ENCODE assay signal across 8 cellular contexts in genomic region chr19:58386166-58386575, GRCh38. TPM values are rescaled to one million over a fixed set of nuclear protein-coding genes. Genes with fewer than 3 reads are reported as not detected.
DNase-seq lines count a peak whose midpoint lies in the region; ATAC-seq, FAIRE-seq and TF ChIP-seq lines count a peak whose summit lies in the region.

No MANE protein-coding gene starts in this region.

- H3K27me3 Mint-ChIP-seq in glutamatergic neuron (ENCODE audit: unreplicated experiment), result peaks cover 4% of the 10 kb centered on the region

- peak overlapping the region; percentile 75 to 92 for H3K4me3 ChIP-seq in DND-41 (ENCODE audit: low read depth in 1 of 2, low read length in 2 of 2)
- H3K4me3 ChIP-seq in HFF-Myc (replicated peaks; ENCODE audit: low read depth, low read length), result peak overlapping the region; percentile 92

- no peak for FAIRE-seq in RCC 7860 (lab: Jason Lieb, UNC)

- H3K79me2 ChIP-seq in DND-41 (ENCODE audit: insufficient read depth, low read length), result peaks cover 63% of the 10 kb centered on the region

- H3K36me3 ChIP-seq in DND-41 (ENCODE audit: insufficient read depth, low read length), result peaks cover 34% of the 10 kb centered on the region

- H3K27ac ChIP-seq in DND-41 (ENCODE audit: low read length), result peak overlapping the region; percentile 97
- H3K27ac ChIP-seq in VCaP, result peak overlapping the region; percentile 100

- peaks cover 57% of the 10 kb centered on the region for H3K4me1 ChIP-seq in DND-41 (ENCODE audit: insufficient read depth, low read length)

- no peak; the same call in 1 of the 3 replicates for ATAC-seq in DND-41 (ENCODE audit: insufficient read depth, low read depth)
- peak; percentile 1 for ATAC-seq in sciatic nerve

- H3K4me2 ChIP-seq in DND-41 (ENCODE audit: insufficient read depth, low read length), result peak overlapping the region; percentile 92

- H2AFZ ChIP-seq in DND-41 (ENCODE audit: low read depth, low read length), result peak overlapping the region; percentile 84

- DNase-seq in DND-41, result peak; percentile 40
- DNase-seq in HFF-Myc (ENCODE audit: extremely low read depth, low read depth), result no peak
- no peak for DNase-seq in glutamatergic neuron
- DNase-seq in sciatic nerve (ENCODE audit: low spot score), result no peak
- DNase-seq in kidney tubule cell (ENCODE audit: low spot score), result no peak
- DNase-seq in activated CD4-positive, CD25-positive, alpha-beta regulatory T cell (lab: John Stamatoyannopoulos, UW), result no peak
- no peak for DNase-seq in RCC 7860 (ENCODE audit: low spot score)

- peak overlapping the region; percentile 97 for H3K27ac Mint-ChIP-seq in glutamatergic neuron (ENCODE audit: unreplicated experiment)

- H3K27me3 ChIP-seq in DND-41 (ENCODE audit: insufficient read depth, low read length, poor library complexity), result no peaks in the 10 kb centered on the region

- H3K4me3 Mint-ChIP-seq in glutamatergic neuron (ENCODE audit: unreplicated experiment), result peak overlapping the region; percentile 97

- peaks cover 9% of the 10 kb centered on the region for H3K4me1 Mint-ChIP-seq in glutamatergic neuron (ENCODE audit: low read depth, unreplicated experiment)

- no peaks in the 10 kb centered on the region for H3K9me3 ChIP-seq in DND-41 (ENCODE audit: insufficient read depth, low read length, severe bottlenecking)

- TF ChIP-seq CTCF in DND-41 (IDR thresholded peaks at IDR 0.05; ENCODE audit: borderline replicate concordance, extremely low read depth, low read length, poor library complexity, severe bottlenecking) (no peak), HFF-Myc (IDR thresholded peaks at IDR 0.05; ENCODE audit: low read depth, low read length, missing control alignments) (no peak), VCaP (conservative IDR thresholded peaks at IDR 0.05) (no peak), glutamatergic neuron (IDR thresholded peaks at IDR 0.05; ENCODE audit: partially characterized antibody, unreplicated experiment) (no peak)

- H3K9me3 Mint-ChIP-seq in glutamatergic neuron (ENCODE audit: unreplicated experiment), result peaks cover 6% of the 10 kb centered on the region

- intact Hi-C loops in sciatic nerve (cut with DNase I), result no loop called here

- H3K9ac ChIP-seq in DND-41 (ENCODE audit: low read depth, low read length), result peak overlapping the region; percentile 99

- no peaks in the 10 kb centered on the region for H3K36me3 Mint-ChIP-seq in glutamatergic neuron (ENCODE audit: unreplicated experiment)

- peaks cover 27% of the 10 kb centered on the region for H4K20me1 ChIP-seq in DND-41 (ENCODE audit: insufficient read depth, low read length)

RNA-seq across cellular contexts. Expression of gene RPS5, which starts 0.9 kb away (rescaled TPM):
- total RNA-seq in glutamatergic neuron (ENCODE audit: unreplicated experiment) (571 TPM), sciatic nerve (572 TPM)

RNA-seq across cellular contexts. Expression of gene ZNF837, which starts 5.3 kb away (rescaled TPM):
- total RNA-seq in glutamatergic neuron (ENCODE audit: unreplicated experiment) (2.0 TPM), sciatic nerve (2.0 TPM)

RNA-seq across cellular contexts. Expression of gene RNF225, which starts 9.3 kb away (rescaled TPM):
- total RNA-seq in glutamatergic neuron (ENCODE audit: unreplicated experiment) (0.44 TPM), sciatic nerve (not detected)

RNA-seq across cellular contexts. Expression of gene ZNF584, which starts 22.3 kb away (rescaled TPM):
- total RNA-seq in glutamatergic neuron (ENCODE audit: unreplicated experiment) (5.8 TPM), sciatic nerve (16.0 TPM)

RNA-seq across cellular contexts. Expression of gene ZNF497, which starts 23.6 kb away (rescaled TPM):
- total RNA-seq in glutamatergic neuron (ENCODE audit: unreplicated experiment) (3.5 TPM), sciatic nerve (2.0 TPM)
